In genomic region chr7:50552921-50553320, GRCh38 we compare ENCODE assay signal across 11 cellular contexts. TPM values are rescaled to one million over a fixed set of nuclear protein-coding genes. Genes with fewer than 3 reads are reported as not detected.
DNase-seq lines count a peak whose midpoint lies in the region; ATAC-seq and TF ChIP-seq lines count a peak whose summit lies in the region.
"Had no signal": no experiment of that assay in that cellular context is flagged by ENCODE, and none has a peak within 500 bp of the region (broad histone marks: within the 10 kb centered on the region; RNA-seq: fewer than 3 reads in every experiment).

No MANE protein-coding gene starts in this region.

- peaks cover 0 to 11% (median 0%) of the 10 kb centered on the region in 4 donors for H3K4me1 ChIP-seq in sigmoid colon

- no peaks in the 10 kb centered on the region for H3K27me3 ChIP-seq in sigmoid colon

- no peak for TF ChIP-seq POLR2A in sigmoid colon (IDR thresholded peaks at IDR 0.05)

- H3K4me3 ChIP-seq in sigmoid colon = no peak overlapping the region

- TF ChIP-seq CTCF in sigmoid colon (IDR thresholded peaks at IDR 0.05) (no peak), GM20000 (IDR thresholded peaks at IDR 0.05; ENCODE audit: extremely low read depth, missing control alignments) (no peak)

- no peak for TF ChIP-seq EP300 in sigmoid colon (IDR thresholded peaks at IDR 0.05)

- 55 to 64% methylated on average over 4 of the region's 4 CpGs for WGBS in sigmoid colon, 2 donors

- H3K36me3 ChIP-seq in sigmoid colon = no peaks in the 10 kb centered on the region

- no peak for ATAC-seq in HG03139 (IDR thresholded peaks at IDR 0.05; ENCODE audit: unreplicated experiment)
- ATAC-seq: effector memory CD8-positive, alpha-beta T cell had no signal

- intact Hi-C loops in sigmoid colon (cut with DNase I) = no loop called here

- DNase-seq in SIG-M5 treated with dmso at 0.1 percent for 504 hours (lab: John Stamatoyannopoulos, UW; ENCODE audit: unreplicated experiment) (peak; percentile 3), SIG-M5 (lab: John Stamatoyannopoulos, UW) (no peak), SW480 (ENCODE audit: low spot score) (peak; percentile 26), fibroblast of the conjunctiva (ENCODE audit: low read depth) (peak; percentile 17), sigmoid colon (peak; percentile 55), GM20000 (ENCODE audit: low spot score) (no peak)
- no peak for DNase-seq in stimulated activated naive CD4-positive, alpha-beta T cell treated with Interleukin-2 at 50 U/mL for 16 hours (lab: John Stamatoyannopoulos, UW)
- DNase-seq: effector memory CD8-positive, alpha-beta T cell had no signal

- no peaks in the 10 kb centered on the region for H3K9me3 ChIP-seq in sigmoid colon

- no peak overlapping the region for H3K27ac ChIP-seq in sigmoid colon
- H3K27ac ChIP-seq: KMS-11 had no signal

RNA-seq across cellular contexts. Expression of gene DDC, which starts 12.3 kb away (rescaled TPM):
- total RNA-seq in sigmoid colon = under 1 TPM in 1 of 4 donors, not detected in 3; 0.36 TPM
- 10 to 100 TPM; 42.7 to 77.2 (median 57.1) TPM for polyA plus RNA-seq in sigmoid colon
- total RNA-seq: mononuclear cell had no signal

Comparison
In these comparisons a context has a peak if more than half of its experiments do, and no peak if none do; other contexts are left out.
1. DNase-seq: peak in SIG-M5 treated with dmso at 0.1 percent for 504 hours (single experiment), SW480 (single experiment), fibroblast of the conjunctiva (single experiment) and sigmoid colon (single experiment); none in SIG-M5 (single experiment), stimulated activated naive CD4-positive, alpha-beta T cell treated with Interleukin-2 at 50 U/mL for 16 hours (single experiment) and GM20000 (single experiment).